9 cellular contexts compared by ENCODE assay signal in genomic region chr5:75567710-75568109, GRCh38. TPM values are rescaled to one million over a fixed set of nuclear protein-coding genes. Genes with fewer than 3 reads are reported as not detected.
DNase-seq lines count a peak whose midpoint lies in the region; ATAC-seq and TF ChIP-seq lines count a peak whose summit lies in the region.
"Had no signal": no experiment of that assay in that cellular context is flagged by ENCODE, and none has a peak within 500 bp of the region (broad histone marks: within the 10 kb centered on the region; RNA-seq: fewer than 3 reads in every experiment).

No MANE protein-coding gene starts in this region.

- CTCF ChIA-PET in Panc1 (lab: Charles Lee) = interaction anchor here (0.6 kb wide), 1 partner anchor 40 kb away, joined by 3 read pairs; no protein-coding TSS in a partner anchor

- intact Hi-C loops in Panc1 (cut with micrococcal nuclease; ENCODE audit: unreplicated experiment) = loop anchor here (5.0 kb wide), 1 partner anchor 55 kb away; the partner anchor contains the start of genes CERT1 and POLK

- POLR2A ChIA-PET in Panc1 (lab: Charles Lee) = no interaction called here

- no peak overlapping the region for H2AFZ ChIP-seq in fibroblast of lung (ENCODE audit: low read length)

- BruUV-seq in Panc1 (replicated peaks; lab: Mats Ljungman, UMichigan) = no TSS peak

- peak; percentile 45 for ATAC-seq in GM21529 (IDR thresholded peaks at IDR 0.05; ENCODE audit: unreplicated experiment)
- peak; percentile 87 for ATAC-seq in Panc1

- H3K27me3 ChIP-seq in Panc1 (ENCODE audit: control insufficient read depth, insufficient read depth, low read length) (no peaks in the 10 kb centered on the region), fibroblast of lung (ENCODE audit: control insufficient read depth, insufficient read depth, low read length) (no peaks in the 10 kb centered on the region)
- H3K27me3 ChIP-seq: cardiac muscle cell had no signal

- in situ Hi-C loops in Panc1 (cut with HindIII; ENCODE audit: low pct_unique_long_range_greater_than_20kb, low sequenced_read_pairs) = no loop called here

- H3K36me3 ChIP-seq in Panc1 (ENCODE audit: control insufficient read depth, insufficient read depth, low read length) (no peaks in the 10 kb centered on the region), fibroblast of lung (ENCODE audit: control insufficient read depth, insufficient read depth, low read length) (peaks cover 2% of the 10 kb centered on the region)
- H3K36me3 ChIP-seq: cardiac muscle cell had no signal

- peak overlapping the region; percentile 2 for H3K4me2 ChIP-seq in fibroblast of lung (ENCODE audit: extremely low read depth, insufficient read depth, low read length)

- H3K4me1 ChIP-seq in Panc1 (ENCODE audit: control insufficient read depth, insufficient read depth, low read length) = peaks cover 26% of the 10 kb centered on the region
- H3K4me1 ChIP-seq in fibroblast of lung (ENCODE audit: control insufficient read depth, extremely low read depth, insufficient read depth, low read length) = peaks cover 12% of the 10 kb centered on the region

- H4K20me1 ChIP-seq in fibroblast of lung (ENCODE audit: control insufficient read depth, extremely low read depth, insufficient read depth, low read length) = no peaks in the 10 kb centered on the region

- H3K79me2 ChIP-seq in fibroblast of lung (ENCODE audit: control insufficient read depth, insufficient read depth, low read length) = peaks cover 8% of the 10 kb centered on the region

- H3K27ac ChIP-seq in Panc1 (ENCODE audit: low read length) (peak overlapping the region; percentile 93), fibroblast of lung (ENCODE audit: insufficient read depth, low read length) (peak overlapping the region; percentile 9), coronary artery (peak overlapping the region in 1 of 2 donors; percentile 32)
- H3K27ac ChIP-seq: cardiac muscle cell had no signal

- H3K4me3 ChIP-seq in Panc1 (ENCODE audit: low read depth in 2 of 2, low read length in 2 of 2) = peak overlapping the region in 1 of 2 experiments; percentile 20; a peak in 2 of 4 replicates
- H3K4me3 ChIP-seq in fibroblast of lung (replicated peaks in 1 of 4; ENCODE audit: control extremely low read depth in 1 of 4, insufficient read depth in 1 of 4, low read depth in 3 of 4, low read length in 4 of 4) = no peak overlapping the region
- no peak overlapping the region for H3K4me3 ChIP-seq in coronary artery
- H3K4me3 ChIP-seq: cardiac muscle cell had no signal

- H3K9me3 ChIP-seq in Panc1 (ENCODE audit: control insufficient read depth, insufficient read depth, low read depth, low read length) = peaks cover 4% of the 10 kb centered on the region; the same call in 1 of the 2 replicates
- H3K9me3 ChIP-seq in fibroblast of lung (ENCODE audit: control insufficient read depth, insufficient read depth, low read depth, low read length) = no peaks in the 10 kb centered on the region

- TF ChIP-seq CTCF in Panc1 (IDR thresholded peaks at IDR 0.05) (no peak), fibroblast of lung (conservative IDR thresholded peaks at IDR 0.05 in 1 of 2, IDR thresholded peaks at IDR 0.05 in 1 of 2; ENCODE audit: low read depth in 1 of 2, low read length in 2 of 2) (no peak), coronary artery (IDR thresholded peaks at IDR 0.05) (no peak)

- DNase-seq in CD1c-positive myeloid dendritic cell (ENCODE audit: extremely low spot score) = peak; percentile 63
- DNase-seq in Panc1 (ENCODE audit: low read depth, low spot score) = no peak
- DNase-seq in fibroblast of lung (ENCODE audit: low read depth in 2 of 2) = peak; percentile 20 to 67
- DNase-seq in central memory CD4-positive, alpha-beta T cell = no peak
- no peak for DNase-seq in DMS79 treated with DMSO at 0.1 percent for 48 hours (lab: John Stamatoyannopoulos, UW)
- DNase-seq in coronary artery (ENCODE audit: low spot score) = no peak
- no peak for DNase-seq in DMS153 (lab: John Stamatoyannopoulos, UW)

- no peak overlapping the region for H3K9ac ChIP-seq in fibroblast of lung (ENCODE audit: insufficient read depth, low read length)

RNA-seq across cellular contexts. Expression of gene ANKDD1B, which starts 43.5 kb away (rescaled TPM):
- total RNA-seq in Panc1 (2021; ENCODE audit: unreplicated experiment) = 0.10 TPM
- polyA plus RNA-seq in Panc1 (2012; ENCODE audit: insufficient read length) = 0.16 TPM
- total RNA-seq in fibroblast of lung = 0.51 and 0.66 TPM in 2 replicates
- 0.03 and 0.07 TPM in 2 replicates for polyA plus RNA-seq in fibroblast of lung
- polyA plus RNA-seq in fibroblast of lung (2012) = not detected in 2 replicates
- polyA minus RNA-seq in fibroblast of lung (ENCODE audit: low replicate concordance) = not detected in 2 replicates
- polyA plus RNA-seq: cardiac muscle cell had no signal

RNA-seq across cellular contexts. Expression of gene POLK, which starts 56.0 kb away (rescaled TPM):
- total RNA-seq in Panc1 (2021; ENCODE audit: unreplicated experiment) (21.3 TPM), fibroblast of lung (33.4 and 44.9 TPM in 2 replicates)
- polyA plus RNA-seq in Panc1 (2012; ENCODE audit: insufficient read length) = 6.3 TPM
- 24.7 and 32.0 TPM in 2 replicates for polyA plus RNA-seq in fibroblast of lung
- polyA plus RNA-seq in fibroblast of lung (2012) = 11.5 and 15.5 TPM in 2 replicates
- polyA minus RNA-seq in fibroblast of lung (ENCODE audit: low replicate concordance) = 3.8 and 21.1 TPM in 2 replicates

RNA-seq across cellular contexts. Expression of gene CERT1, which starts 56.3 kb away (rescaled TPM):
- total RNA-seq in Panc1 (2021; ENCODE audit: unreplicated experiment) (26.7 TPM), fibroblast of lung (36.0 and 36.5 TPM in 2 replicates)
- 20.3 TPM for polyA plus RNA-seq in Panc1 (2012; ENCODE audit: insufficient read length)
- polyA plus RNA-seq in fibroblast of lung = 16.7 and 18.0 TPM in 2 replicates
- 24.2 and 28.2 TPM in 2 replicates for polyA plus RNA-seq in fibroblast of lung (2012)
- polyA minus RNA-seq in fibroblast of lung (ENCODE audit: low replicate concordance) = 21.9 and 40.9 TPM in 2 replicates

Comparison
In these comparisons a context has a peak if more than half of its experiments do, and no peak if none do; other contexts are left out.
1. DNase-seq: peak in CD1c-positive myeloid dendritic cell (single experiment) and fibroblast of lung (2 of 2); none in Panc1 (single experiment), central memory CD4-positive, alpha-beta T cell (single experiment), DMS79 treated with DMSO at 0.1 percent for 48 hours (single experiment), coronary artery (single experiment) and DMS153 (single experiment).